21 cellular contexts compared by ENCODE assay signal in genomic region chr5:146588331-146588730, GRCh38.
DNase-seq lines count a peak whose midpoint lies in the region; ATAC-seq, FAIRE-seq and TF ChIP-seq lines count a peak whose summit lies in the region.
"Had no signal": no experiment of that assay in that cellular context is flagged by ENCODE, and none has a peak within 500 bp of the region (broad histone marks: within the 10 kb centered on the region; RNA-seq: fewer than 3 reads in every experiment).

No MANE protein-coding gene starts in this region.

- H3K27ac ChIP-seq in dorsolateral prefrontal cortex: peak overlapping the region in 35 of 59 donors; percentile 0 to 65 (median 32)
- H3K27ac ChIP-seq: colonic mucosa, upper lobe of right lung had no signal

- H3K9me3 Mint-ChIP-seq in T-helper 2 cell treated with Interferon-gamma antibody and Interleukin-4, amounts not matched to agents 5 μg/mL and 100 μg/mL, for 36 hours: no peaks in the 10 kb centered on the region
- H3K9me3 Mint-ChIP-seq: activated naive CD4-positive, alpha-beta T cell treated with anti-CD3 and anti-CD28 coated beads, Interleukin-2, amount 50 U/mL, for 24 hours had no signal

- no peak overlapping the region for H3K27ac Mint-ChIP-seq in T-helper 2 cell treated with Interferon-gamma antibody and Interleukin-4, amounts not matched to agents 5 μg/mL and 100 μg/mL, for 36 hours
- H3K27ac Mint-ChIP-seq: activated naive CD4-positive, alpha-beta T cell treated with anti-CD3 and anti-CD28 coated beads, Interleukin-2, amount 50 U/mL, for 24 hours had no signal

- H3K9me3 ChIP-seq in mucosa of descending colon: no peaks in the 10 kb centered on the region
- H3K9me3 ChIP-seq: BE2C, colonic mucosa, upper lobe of right lung had no signal

- ATAC-seq in mucosa of descending colon: peak; percentile 45
- ATAC-seq in sciatic nerve: no peak
- ATAC-seq: Right ventricle myocardium inferior, upper lobe of right lung had no signal

- no peaks in the 10 kb centered on the region for H3K36me3 ChIP-seq in mucosa of descending colon (ENCODE audit: low read depth)
- H3K36me3 ChIP-seq: BE2C, colonic mucosa, upper lobe of right lung had no signal

- H3K4me3 ChIP-seq in dorsolateral prefrontal cortex: no peak overlapping the region
- no peak overlapping the region for H3K4me3 ChIP-seq in mucosa of descending colon
- H3K4me3 ChIP-seq: colonic mucosa, lung, upper lobe of right lung had no signal

- no peaks in the 10 kb centered on the region for H3K4me1 ChIP-seq in mucosa of descending colon (ENCODE audit: low read depth)
- H3K4me1 ChIP-seq: colonic mucosa, upper lobe of right lung had no signal

- TF ChIP-seq CTCF in dorsolateral prefrontal cortex (IDR thresholded peaks at IDR 0.05 in 54 of 56, conservative IDR thresholded peaks at IDR 0.05 in 2 of 56; ENCODE audit: low read depth in 1 of 56, partially characterized antibody in 56 of 56) (no peak), mucosa of descending colon (IDR thresholded peaks at IDR 0.05) (no peak)

- H3K27me3 Mint-ChIP-seq in T-helper 2 cell treated with Interferon-gamma antibody and Interleukin-4, amounts not matched to agents 5 μg/mL and 100 μg/mL, for 36 hours (ENCODE audit: low read depth): peaks cover 20% of the 10 kb centered on the region
- H3K27me3 Mint-ChIP-seq: activated naive CD4-positive, alpha-beta T cell treated with anti-CD3 and anti-CD28 coated beads, Interleukin-2, amount 50 U/mL, for 24 hours had no signal

- peak; percentile 18 for FAIRE-seq in GM19239 (lab: Jason Lieb, UNC)
- FAIRE-seq: endometrium, G401.6 had no signal

- H3K4me3 Mint-ChIP-seq in T-helper 2 cell treated with Interferon-gamma antibody and Interleukin-4, amounts not matched to agents 5 μg/mL and 100 μg/mL, for 36 hours: no peak overlapping the region
- H3K4me3 Mint-ChIP-seq: activated naive CD4-positive, alpha-beta T cell treated with anti-CD3 and anti-CD28 coated beads, Interleukin-2, amount 50 U/mL, for 24 hours had no signal

- H3K4me1 Mint-ChIP-seq in T-helper 2 cell treated with Interferon-gamma antibody and Interleukin-4, amounts not matched to agents 5 μg/mL and 100 μg/mL, for 36 hours (ENCODE audit: low read depth): peaks cover 16% of the 10 kb centered on the region
- H3K4me1 Mint-ChIP-seq: activated naive CD4-positive, alpha-beta T cell treated with anti-CD3 and anti-CD28 coated beads, Interleukin-2, amount 50 U/mL, for 24 hours had no signal

- intact Hi-C loops in dorsolateral prefrontal cortex (cut with DNase I) (no loop called here), mucosa of descending colon (cut with DNase I, micrococcal nuclease) (no loop called here), sciatic nerve (cut with DNase I) (no loop called here)

- H3K27me3 ChIP-seq in dorsolateral prefrontal cortex: no peaks in the 10 kb centered on the region
- H3K27me3 ChIP-seq: BE2C, colonic mucosa, upper lobe of right lung had no signal

- H3K36me3 Mint-ChIP-seq in T-helper 2 cell treated with Interferon-gamma antibody and Interleukin-4, amounts not matched to agents 5 μg/mL and 100 μg/mL, for 36 hours (ENCODE audit: low read depth): no peaks in the 10 kb centered on the region
- H3K36me3 Mint-ChIP-seq: activated naive CD4-positive, alpha-beta T cell treated with anti-CD3 and anti-CD28 coated beads, Interleukin-2, amount 50 U/mL, for 24 hours had no signal

- DNase-seq in GM19239 (ENCODE audit: insufficient read length, low spot score) (no peak), RPMI7951 (ENCODE audit: low read depth) (peak; percentile 15), dorsolateral prefrontal cortex (no peak), mucosa of descending colon (no peak), CD1c-positive myeloid dendritic cell (ENCODE audit: extremely low spot score) (no peak), sciatic nerve (ENCODE audit: low spot score) (no peak)
- no peak for DNase-seq in T-helper 2 cell treated with Interferon-gamma antibody and Interleukin-4, amounts not matched to agents 5 μg/mL and 100 μg/mL, for 36 hours (ENCODE audit: low spot score)
- DNase-seq: activated CD4-positive, alpha-beta T cell treated with anti-CD3 and anti-CD28 coated beads for 4 hours; BE2C; Calu3; colonic mucosa; IMR-90; NCI-H1930; stimulated activated CD4-positive, alpha-beta T cell treated with anti-CD3 and anti-CD28 coated beads, Interleukin-12 subunit alpha, Interleukin-12 subunit beta, amount 100 ng/mL, for 4 hours; SW 1271; upper lobe of right lung had no signal
